In the genomic region with DNA sequence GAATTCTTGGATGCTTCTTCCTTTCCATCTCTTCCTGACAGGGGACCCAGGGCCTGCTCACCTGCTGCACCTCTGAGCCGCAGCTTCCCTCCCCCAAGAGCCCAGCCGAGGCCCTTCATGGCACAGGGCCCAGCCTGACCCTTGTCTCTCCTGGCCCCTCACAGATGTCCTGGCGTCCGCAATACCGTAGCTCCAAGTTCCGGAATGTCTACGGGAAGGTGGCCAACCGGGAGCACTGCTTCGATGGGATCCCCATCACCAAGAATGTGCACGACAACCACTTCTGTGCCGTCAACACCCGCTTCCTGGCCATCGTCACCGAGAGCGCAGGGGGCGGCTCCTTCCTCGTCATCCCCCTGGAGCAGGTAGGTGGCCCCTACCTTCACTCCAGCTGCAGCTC, we compare ENCODE assay signal across 15 cellular contexts.
DNase-seq lines count a peak whose midpoint lies in the region; TF ChIP-seq lines count a peak whose summit lies in the region.
"Had no signal": no experiment of that assay in that cellular context is flagged by ENCODE, and none has a peak within 500 bp of the region (broad histone marks: within the 10 kb centered on the region; RNA-seq: fewer than 3 reads in every experiment).

No MANE protein-coding gene starts in this region.

- H3K36me3 ChIP-seq in osteoblast (ENCODE audit: insufficient read depth, low read length) = no peaks in the 10 kb centered on the region

- H3K9me3 Mint-ChIP-seq in HFFc6 (no peaks in the 10 kb centered on the region), chondrocyte (ENCODE audit: low read depth) (no peaks in the 10 kb centered on the region), immature natural killer cell (no peaks in the 10 kb centered on the region)
- H3K9me3 Mint-ChIP-seq: GM23338 had no signal

- no peak overlapping the region for H2AFZ ChIP-seq in osteoblast (ENCODE audit: low read length)
- H2AFZ ChIP-seq: GM23338 had no signal

- H3K27ac Mint-ChIP-seq in HFFc6 (peak overlapping the region; percentile 82), chondrocyte (ENCODE audit: unreplicated experiment) (peak overlapping the region; percentile 27), immature natural killer cell (no peak overlapping the region)
- H3K27ac Mint-ChIP-seq: GM23338 had no signal

- H3K27me3 ChIP-seq in osteoblast (ENCODE audit: insufficient read depth, low read length) = no peaks in the 10 kb centered on the region

- H3K27me3 Mint-ChIP-seq in HFFc6 (ENCODE audit: insufficient read depth) = no peaks in the 10 kb centered on the region; the same call in none of the 2 replicates
- H3K27me3 Mint-ChIP-seq in chondrocyte (ENCODE audit: low read depth) = no peaks in the 10 kb centered on the region
- H3K27me3 Mint-ChIP-seq in immature natural killer cell (ENCODE audit: low read depth in 3 of 3) = peaks cover 0 to 4% (median 2%) of the 10 kb centered on the region in 3 donors

- H3K36me3 Mint-ChIP-seq in HFFc6 (ENCODE audit: low read depth) (no peaks in the 10 kb centered on the region), chondrocyte (ENCODE audit: low read depth) (peaks cover 11% of the 10 kb centered on the region), immature natural killer cell (no peaks in the 10 kb centered on the region)

- no peak for TF ChIP-seq CTCF in HFFc6 (IDR thresholded peaks at IDR 0.05)
- no peak for TF ChIP-seq CTCF in chondrocyte (IDR thresholded peaks at IDR 0.05)
- TF ChIP-seq CTCF in osteoblast (IDR thresholded peaks at IDR 0.05; ENCODE audit: extremely low read depth, low read depth, low read length) = no peak

- H3K4me3 Mint-ChIP-seq in HFFc6 (no peak overlapping the region), chondrocyte (ENCODE audit: unreplicated experiment) (no peak overlapping the region), immature natural killer cell (no peak overlapping the region)
- H3K4me3 Mint-ChIP-seq: GM23338 had no signal

- no peaks in the 10 kb centered on the region for H4K20me1 ChIP-seq in osteoblast (ENCODE audit: insufficient read depth, low read length)

- H3K4me1 ChIP-seq in osteoblast (ENCODE audit: insufficient read depth, low read length) = peaks cover 44% of the 10 kb centered on the region

- no peaks in the 10 kb centered on the region for H3K9me3 ChIP-seq in osteoblast (ENCODE audit: low read depth, low read length)

- H3K4me1 Mint-ChIP-seq in HFFc6 (ENCODE audit: low read depth) (peaks cover 48% of the 10 kb centered on the region), chondrocyte (ENCODE audit: low read depth) (peaks cover 45% of the 10 kb centered on the region), immature natural killer cell (no peaks in the 10 kb centered on the region)

- H3K79me2 ChIP-seq in osteoblast (ENCODE audit: insufficient read depth, low read length) = no peaks in the 10 kb centered on the region

- DNase-seq in HFFc6 (no peak), chondrocyte (ENCODE audit: low spot score) (no peak), mesenteric fat pad (ENCODE audit: low spot score) (peak; percentile 75), substantia nigra (lab: John Stamatoyannopoulos, UW) (peak in 1 of 49 donors; percentile 81), immature natural killer cell (no peak), NCI-H82 treated with DMSO at 0.1 percent for 48 hours (lab: John Stamatoyannopoulos, UW; ENCODE audit: unreplicated experiment) (no peak), osteoblast (ENCODE audit: insufficient read length, low spot score, missing footprints) (no peak)
- DNase-seq: KBM-7, NCI-H1105 treated with DMSO at 0.1 percent for 48 hours, NCI-H1694, NCI-H2081 treated with DMSO at 0.1 percent for 48 hours, NCI-H446 treated with DMSO at 0.1 percent for 48 hours, NCI-H69 had no signal

- H3K27ac ChIP-seq in substantia nigra (ENCODE audit: low read depth, low read length, poor library complexity, severe bottlenecking) = peak overlapping the region; percentile 44
- H3K27ac ChIP-seq in osteoblast (ENCODE audit: low read depth, low read length) = no peak overlapping the region
- H3K27ac ChIP-seq: C4-2B had no signal

- no peak overlapping the region for H3K4me2 ChIP-seq in osteoblast (ENCODE audit: insufficient read depth, low read length)
- H3K4me2 ChIP-seq: GM23338 had no signal

- no peak overlapping the region for H3K4me3 ChIP-seq in osteoblast (ENCODE audit: insufficient read depth, low read length)
- H3K4me3 ChIP-seq: GM23338 had no signal

Comparison
In these comparisons a context has a peak if more than half of its experiments do, and no peak if none do; other contexts are left out.
1. H3K27ac Mint-ChIP-seq: peak in HFFc6 (single experiment) and chondrocyte (single experiment); none in immature natural killer cell (0 of 6).